1 cellular context compared by ENCODE assay signal in the genomic region with DNA sequence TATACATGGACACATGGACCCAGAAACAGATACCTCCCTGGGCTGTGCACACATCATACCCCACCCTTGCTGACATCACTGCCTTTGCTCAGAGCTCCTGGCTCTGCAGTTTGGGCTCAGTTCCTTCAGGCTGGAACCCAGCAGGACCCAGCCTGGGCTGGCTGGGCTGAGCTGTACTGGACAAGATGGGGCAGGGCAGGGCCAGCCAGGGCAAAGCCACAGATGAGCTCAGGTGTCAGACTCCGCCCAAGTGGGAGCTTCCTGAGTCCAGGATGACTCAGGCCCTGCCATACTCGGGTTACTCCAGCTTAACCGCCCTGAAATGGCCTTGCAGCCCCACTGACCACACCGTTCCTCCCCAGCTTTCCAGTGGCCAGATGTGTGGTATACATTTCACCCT.
TF ChIP-seq lines count a peak whose summit lies in the region.

No MANE protein-coding gene starts in this region.

TF ChIP-seq in GM12878, 131 proteins besides CTCF, POLR2A, EP300 and RAD21 (continued from another document):
- TF ChIP-seq, protein P1, sequence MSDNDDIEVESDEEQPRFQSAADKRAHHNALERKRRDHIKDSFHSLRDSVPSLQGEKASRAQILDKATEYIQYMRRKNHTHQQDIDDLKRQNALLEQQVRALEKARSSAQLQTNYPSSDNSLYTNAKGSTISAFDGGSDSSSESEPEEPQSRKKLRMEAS (IDR thresholded peaks at IDR 0.05; ENCODE audit: low read depth, low read length) = no peak
- no peak for TF ChIP-seq ZBED1 (IDR thresholded peaks at IDR 0.05; ENCODE audit: borderline replicate concordance)
- TF ChIP-seq, protein P2, sequence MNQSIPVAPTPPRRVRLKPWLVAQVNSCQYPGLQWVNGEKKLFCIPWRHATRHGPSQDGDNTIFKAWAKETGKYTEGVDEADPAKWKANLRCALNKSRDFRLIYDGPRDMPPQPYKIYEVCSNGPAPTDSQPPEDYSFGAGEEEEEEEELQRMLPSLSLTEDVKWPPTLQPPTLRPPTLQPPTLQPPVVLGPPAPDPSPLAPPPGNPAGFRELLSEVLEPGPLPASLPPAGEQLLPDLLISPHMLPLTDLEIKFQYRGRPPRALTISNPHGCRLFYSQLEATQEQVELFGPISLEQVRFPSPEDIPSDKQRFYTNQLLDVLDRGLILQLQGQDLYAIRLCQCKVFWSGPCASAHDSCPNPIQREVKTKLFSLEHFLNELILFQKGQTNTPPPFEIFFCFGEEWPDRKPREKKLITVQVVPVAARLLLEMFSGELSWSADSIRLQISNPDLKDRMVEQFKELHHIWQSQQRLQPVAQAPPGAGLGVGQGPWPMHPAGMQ (IDR thresholded peaks at IDR 0.05; ENCODE audit: borderline replicate concordance) = no peak
- no peak for TF ChIP-seq DPF2 (IDR thresholded peaks at IDR 0.05)
- TF ChIP-seq, protein P3, sequence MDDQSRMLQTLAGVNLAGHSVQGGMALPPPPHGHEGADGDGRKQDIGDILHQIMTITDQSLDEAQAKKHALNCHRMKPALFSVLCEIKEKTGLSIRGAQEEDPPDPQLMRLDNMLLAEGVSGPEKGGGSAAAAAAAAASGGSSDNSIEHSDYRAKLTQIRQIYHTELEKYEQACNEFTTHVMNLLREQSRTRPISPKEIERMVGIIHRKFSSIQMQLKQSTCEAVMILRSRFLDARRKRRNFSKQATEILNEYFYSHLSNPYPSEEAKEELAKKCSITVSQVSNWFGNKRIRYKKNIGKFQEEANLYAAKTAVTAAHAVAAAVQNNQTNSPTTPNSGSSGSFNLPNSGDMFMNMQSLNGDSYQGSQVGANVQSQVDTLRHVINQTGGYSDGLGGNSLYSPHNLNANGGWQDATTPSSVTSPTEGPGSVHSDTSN (IDR thresholded peaks at IDR 0.05; ENCODE audit: insufficient replicate concordance, low read depth, low read length) = no peak
- TF ChIP-seq, protein P4, sequence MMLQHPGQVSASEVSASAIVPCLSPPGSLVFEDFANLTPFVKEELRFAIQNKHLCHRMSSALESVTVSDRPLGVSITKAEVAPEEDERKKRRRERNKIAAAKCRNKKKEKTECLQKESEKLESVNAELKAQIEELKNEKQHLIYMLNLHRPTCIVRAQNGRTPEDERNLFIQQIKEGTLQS (IDR thresholded peaks at IDR 0.05; ENCODE audit: borderline replicate concordance, extremely low read depth, low read depth, low read length) = no peak
- no peak for TF ChIP-seq SMARCA5 (IDR thresholded peaks at IDR 0.05)
- TF ChIP-seq ZNF384 (IDR thresholded peaks at IDR 0.05; ENCODE audit: borderline replicate concordance, low read depth, low read length) = no peak
- TF ChIP-seq, protein P5, sequence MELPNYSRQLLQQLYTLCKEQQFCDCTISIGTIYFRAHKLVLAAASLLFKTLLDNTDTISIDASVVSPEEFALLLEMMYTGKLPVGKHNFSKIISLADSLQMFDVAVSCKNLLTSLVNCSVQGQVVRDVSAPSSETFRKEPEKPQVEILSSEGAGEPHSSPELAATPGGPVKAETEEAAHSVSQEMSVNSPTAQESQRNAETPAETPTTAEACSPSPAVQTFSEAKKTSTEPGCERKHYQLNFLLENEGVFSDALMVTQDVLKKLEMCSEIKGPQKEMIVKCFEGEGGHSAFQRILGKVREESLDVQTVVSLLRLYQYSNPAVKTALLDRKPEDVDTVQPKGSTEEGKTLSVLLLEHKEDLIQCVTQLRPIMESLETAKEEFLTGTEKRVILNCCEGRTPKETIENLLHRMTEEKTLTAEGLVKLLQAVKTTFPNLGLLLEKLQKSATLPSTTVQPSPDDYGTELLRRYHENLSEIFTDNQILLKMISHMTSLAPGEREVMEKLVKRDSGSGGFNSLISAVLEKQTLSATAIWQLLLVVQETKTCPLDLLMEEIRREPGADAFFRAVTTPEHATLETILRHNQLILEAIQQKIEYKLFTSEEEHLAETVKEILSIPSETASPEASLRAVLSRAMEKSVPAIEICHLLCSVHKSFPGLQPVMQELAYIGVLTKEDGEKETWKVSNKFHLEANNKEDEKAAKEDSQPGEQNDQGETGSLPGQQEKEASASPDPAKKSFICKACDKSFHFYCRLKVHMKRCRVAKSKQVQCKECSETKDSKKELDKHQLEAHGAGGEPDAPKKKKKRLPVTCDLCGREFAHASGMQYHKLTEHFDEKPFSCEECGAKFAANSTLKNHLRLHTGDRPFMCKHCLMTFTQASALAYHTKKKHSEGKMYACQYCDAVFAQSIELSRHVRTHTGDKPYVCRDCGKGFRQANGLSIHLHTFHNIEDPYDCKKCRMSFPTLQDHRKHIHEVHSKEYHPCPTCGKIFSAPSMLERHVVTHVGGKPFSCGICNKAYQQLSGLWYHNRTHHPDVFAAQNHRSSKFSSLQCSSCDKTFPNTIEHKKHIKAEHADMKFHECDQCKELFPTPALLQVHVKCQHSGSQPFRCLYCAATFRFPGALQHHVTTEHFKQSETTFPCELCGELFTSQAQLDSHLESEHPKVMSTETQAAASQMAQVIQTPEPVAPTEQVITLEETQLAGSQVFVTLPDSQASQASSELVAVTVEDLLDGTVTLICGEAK (IDR thresholded peaks at IDR 0.05; ENCODE audit: borderline replicate concordance) = no peak
- TF ChIP-seq SPI1 (IDR thresholded peaks at IDR 0.05; ENCODE audit: borderline replicate concordance, insufficient read depth, low read depth, low read length) = no peak
- no peak for TF ChIP-seq POLR2AphosphoS2 (IDR thresholded peaks at IDR 0.05; ENCODE audit: low read depth, low read length)
- no peak for TF ChIP-seq RELA (IDR thresholded peaks at IDR 0.05; ENCODE audit: borderline replicate concordance, partially characterized antibody)
- TF ChIP-seq BACH1 (IDR thresholded peaks at IDR 0.05; ENCODE audit: borderline replicate concordance) = no peak
- no peak for TF ChIP-seq CHD4 (IDR thresholded peaks at IDR 0.05)
- TF ChIP-seq ZNF24 (IDR thresholded peaks at IDR 0.05) = no peak
- TF ChIP-seq RCOR1 (conservative IDR thresholded peaks at IDR 0.05; ENCODE audit: low read depth, low read length) = no peak
- TF ChIP-seq JUNB (IDR thresholded peaks at IDR 0.05) = no peak
- no peak for TF ChIP-seq MTA3 (IDR thresholded peaks at IDR 0.05; ENCODE audit: borderline replicate concordance, low read length)
- TF ChIP-seq KDM1A (IDR thresholded peaks at IDR 0.05; ENCODE audit: borderline replicate concordance) = no peak
